Comparison of ENCODE assay signal across 10 cellular contexts in the genomic region with DNA sequence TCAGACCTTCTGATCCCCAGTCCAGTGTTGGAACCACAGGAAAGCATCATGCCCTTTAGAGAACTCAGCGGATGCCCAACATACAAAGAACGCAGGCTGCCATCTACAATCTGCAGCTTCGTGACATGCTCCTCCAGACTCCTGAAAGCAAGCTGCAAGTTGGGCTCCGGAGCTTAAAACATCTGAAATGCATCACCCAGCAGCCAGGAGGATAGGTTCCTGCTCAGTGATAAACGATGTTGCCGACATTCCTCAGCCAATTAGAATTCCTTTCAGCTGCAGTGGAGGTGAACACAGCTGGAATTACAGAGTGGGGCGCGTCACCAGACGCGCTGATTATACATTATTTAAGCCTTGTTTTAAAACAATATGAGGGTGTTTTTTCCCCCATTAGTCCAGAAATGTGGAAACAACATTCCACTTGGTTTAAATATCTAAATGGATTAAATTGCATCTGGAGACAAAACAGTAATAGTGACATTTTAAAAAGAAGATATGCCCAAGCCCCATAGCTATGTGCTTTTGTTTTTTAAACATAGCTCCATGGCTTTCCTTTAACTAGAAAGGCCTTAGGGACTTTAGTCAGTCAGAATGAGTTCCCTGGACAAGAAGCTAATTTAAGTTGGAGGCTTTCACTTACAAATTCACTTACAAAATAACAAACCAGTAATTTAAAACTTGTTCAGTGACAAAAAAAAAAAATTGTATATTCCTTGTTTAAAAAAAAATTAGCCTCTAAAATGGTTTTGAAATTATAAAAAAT. TPM values are rescaled to one million over a fixed set of nuclear protein-coding genes. Genes with fewer than 3 reads are reported as not detected.
DNase-seq lines count a peak whose midpoint lies in the region; ATAC-seq, FAIRE-seq and TF ChIP-seq lines count a peak whose summit lies in the region.
"Had no signal": no experiment of that assay in that cellular context is flagged by ENCODE, and none has a peak within 500 bp of the region (broad histone marks: within the 10 kb centered on the region; RNA-seq: fewer than 3 reads in every experiment).

No MANE protein-coding gene starts in this region.

- H3K27ac ChIP-seq in testis: peak overlapping the region; percentile 3 to 68
- H3K27ac ChIP-seq: HL-60 had no signal

- peaks cover 24% of the 10 kb centered on the region for H3K4me1 ChIP-seq in testis

- peak; percentile 38 for FAIRE-seq in islet of Langerhans (lab: Jason Lieb, UNC)
- FAIRE-seq: frontal cortex had no signal

- no peaks in the 10 kb centered on the region for H3K27me3 ChIP-seq in testis

- DNase-seq in HFF-Myc (ENCODE audit: extremely low read depth, low read depth) (peak; percentile 69), cardiac fibroblast (ENCODE audit: low read depth in 2 of 2) (peak; percentile 79 to 85), testis (no peak), NCI-H526 treated with DMSO at 0.1 percent for 48 hours (lab: John Stamatoyannopoulos, UW) (no peak)

- H3K36me3 ChIP-seq in testis (ENCODE audit: low read depth, missing control alignments): no peaks in the 10 kb centered on the region

- no peak for TF ChIP-seq POLR2A in testis (IDR thresholded peaks at IDR 0.05)

- intact Hi-C loops in testis (cut with DNase I; ENCODE audit: low total_unique reads): no loop called here

- TF ChIP-seq CTCF in HFF-Myc (IDR thresholded peaks at IDR 0.05; ENCODE audit: low read depth, low read length, missing control alignments) (no peak), cardiac fibroblast (IDR thresholded peaks at IDR 0.05; ENCODE audit: low read depth, low read length) (peak; percentile 12), testis (IDR thresholded peaks at IDR 0.05) (no peak)

- 46 to 59% methylated on average over 10 of the region's 10 CpGs for WGBS in testis, 2 donors

- ATAC-seq in GM19452 (IDR thresholded peaks at IDR 0.05; ENCODE audit: unreplicated experiment) (no peak), GM18519 (IDR thresholded peaks at IDR 0.05; ENCODE audit: low FRiP score, unreplicated experiment) (no peak), GM18867 (IDR thresholded peaks at IDR 0.05; ENCODE audit: unreplicated experiment) (no peak)

- no peaks in the 10 kb centered on the region for H3K9me3 ChIP-seq in testis

- peak overlapping the region; percentile 22 for H3K4me3 ChIP-seq in HFF-Myc (replicated peaks; ENCODE audit: low read depth, low read length)
- H3K4me3 ChIP-seq in cardiac fibroblast (replicated peaks in 1 of 2; ENCODE audit: low read depth in 2 of 2, low read length in 2 of 2): no peak overlapping the region
- H3K4me3 ChIP-seq in testis: no peak overlapping the region

RNA-seq across cellular contexts. Expression of a gene that starts 6.3 kb away (rescaled TPM):
- total RNA-seq in testis: 10 to 100 TPM; 34.5 to 46.9 TPM
- 79.5 TPM for polyA plus RNA-seq in testis (ENCODE audit: insufficient read depth, low read depth, low replicate concordance)

Comparison
In these comparisons a context has a peak if more than half of its experiments do, and no peak if none do; other contexts are left out.
1. DNase-seq: peak in HFF-Myc (single experiment) and cardiac fibroblast (2 of 2); none in testis (single experiment) and NCI-H526 treated with DMSO at 0.1 percent for 48 hours (single experiment).